ENCODE assay signal across 11 cellular contexts in the genomic region with DNA sequence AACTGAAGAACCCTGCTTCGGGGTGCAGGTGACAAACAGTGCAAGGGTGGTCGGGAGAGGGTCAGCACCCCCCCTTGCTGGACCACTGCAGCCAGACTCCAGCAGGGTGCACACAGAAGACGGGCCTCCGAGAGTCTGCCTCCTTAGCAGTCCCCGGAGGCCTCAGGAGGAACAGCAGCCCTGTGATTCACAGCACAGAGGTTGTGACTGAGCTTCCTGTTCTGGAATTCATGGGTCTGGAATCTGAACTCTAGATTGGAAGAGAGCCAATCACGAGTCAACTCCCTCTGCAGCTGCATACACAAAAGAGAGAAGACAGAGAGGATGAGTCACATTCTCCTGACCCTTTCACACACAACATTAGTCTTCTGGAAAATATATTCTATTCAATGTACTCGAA.
DNase-seq lines count a peak whose midpoint lies in the region; ATAC-seq and TF ChIP-seq lines count a peak whose summit lies in the region.
"Had no signal": no experiment of that assay in that cellular context is flagged by ENCODE, and none has a peak within 500 bp of the region (broad histone marks: within the 10 kb centered on the region; RNA-seq: fewer than 3 reads in every experiment).

No MANE protein-coding gene starts in this region.

- DNase-seq in OCI-M1 (lab: John Stamatoyannopoulos, UW) (peak; percentile 31), epithelial cell of prostate (ENCODE audit: low read depth, low spot score) (peak; percentile 50), osteocyte (ENCODE audit: extremely low spot score, unreplicated experiment) (no peak), NCI-H187 treated with DMSO at 0.1 percent for 48 hours (lab: John Stamatoyannopoulos, UW) (no peak), inferior parietal cortex (ENCODE audit: extremely low spot score) (no peak), GM20000 (ENCODE audit: low spot score) (no peak)
- DNase-seq: retina; stimulated activated naive B cell treated with anti-CD40 and anti-IgM and Interleukin-4, amounts not matched to agents 10 μg/mL and 1 μg/mL and 100 μg/mL, for 72 hours had no signal

- H3K4me1 Mint-ChIP-seq in osteocyte (ENCODE audit: unreplicated experiment): peaks cover 38% of the 10 kb centered on the region
- H3K4me1 Mint-ChIP-seq: stimulated activated naive B cell treated with anti-CD40 and anti-IgM and Interleukin-4, amounts not matched to agents 10 μg/mL and 1 μg/mL and 100 μg/mL, for 72 hours had no signal

- no peak for ATAC-seq in GM19452 (IDR thresholded peaks at IDR 0.05; ENCODE audit: unreplicated experiment)
- ATAC-seq: K562; stimulated activated naive B cell treated with anti-CD40 and anti-IgM and Interleukin-4, amounts not matched to agents 10 μg/mL and 1 μg/mL and 100 μg/mL, for 72 hours had no signal

- no peaks in the 10 kb centered on the region for H3K27me3 Mint-ChIP-seq in osteocyte (ENCODE audit: unreplicated experiment)
- H3K27me3 Mint-ChIP-seq: stimulated activated naive B cell treated with anti-CD40 and anti-IgM and Interleukin-4, amounts not matched to agents 10 μg/mL and 1 μg/mL and 100 μg/mL, for 72 hours had no signal

- 0 out of 3 replicates have a peak, but pooled peaks have one; percentile 12 for TF ChIP-seq CTCF in GM12872 (IDR thresholded peaks at IDR 0.05; ENCODE audit: insufficient read depth, low read depth, low read length)
- TF ChIP-seq CTCF in osteocyte (IDR thresholded peaks at IDR 0.05): no peak
- TF ChIP-seq CTCF in GM20000 (IDR thresholded peaks at IDR 0.05; ENCODE audit: extremely low read depth, missing control alignments): no peak

- H3K4me3 Mint-ChIP-seq in osteocyte (ENCODE audit: unreplicated experiment): no peak overlapping the region
- H3K4me3 Mint-ChIP-seq: stimulated activated naive B cell treated with anti-CD40 and anti-IgM and Interleukin-4, amounts not matched to agents 10 μg/mL and 1 μg/mL and 100 μg/mL, for 72 hours had no signal

- peaks cover 11% of the 10 kb centered on the region for H3K9me3 Mint-ChIP-seq in osteocyte (ENCODE audit: unreplicated experiment)

- no peak overlapping the region for H3K27ac ChIP-seq in epithelial cell of prostate

- peak overlapping the region; percentile 52 for H3K27ac Mint-ChIP-seq in osteocyte (ENCODE audit: unreplicated experiment)
- H3K27ac Mint-ChIP-seq: stimulated activated naive B cell treated with anti-CD40 and anti-IgM and Interleukin-4, amounts not matched to agents 10 μg/mL and 1 μg/mL and 100 μg/mL, for 72 hours had no signal

- H3K36me3 Mint-ChIP-seq in osteocyte (ENCODE audit: unreplicated experiment): peaks cover 2% of the 10 kb centered on the region
- H3K36me3 Mint-ChIP-seq: stimulated activated naive B cell treated with anti-CD40 and anti-IgM and Interleukin-4, amounts not matched to agents 10 μg/mL and 1 μg/mL and 100 μg/mL, for 72 hours had no signal

Comparison
In these comparisons a context has a peak if more than half of its experiments do, and no peak if none do; other contexts are left out.
1. DNase-seq: peak in OCI-M1 (single experiment) and epithelial cell of prostate (single experiment); none in osteocyte (single experiment), NCI-H187 treated with DMSO at 0.1 percent for 48 hours (single experiment), inferior parietal cortex (single experiment) and GM20000 (single experiment).